Comparison of ENCODE assay signal across 9 cellular contexts in genomic region chr12:113591480-113591971, GRCh38.
DNase-seq lines count a peak whose midpoint lies in the region; ATAC-seq and TF ChIP-seq lines count a peak whose summit lies in the region.
"Had no signal": no experiment of that assay in that cellular context is flagged by ENCODE, and none has a peak within 500 bp of the region (broad histone marks: within the 10 kb centered on the region; RNA-seq: fewer than 3 reads in every experiment).

No MANE protein-coding gene starts in this region.

- no peak overlapping the region for H3K27ac Mint-ChIP-seq in MCF 10A (ENCODE audit: low read depth, unreplicated experiment)

- peak; percentile 26 to 33 for DNase-seq in T47D (ENCODE audit: low read depth in 1 of 2, low spot score in 1 of 2)
- no peak for DNase-seq in MCF 10A (ENCODE audit: unreplicated experiment)
- DNase-seq in NCI-H2196 (lab: John Stamatoyannopoulos, UW; ENCODE audit: unreplicated experiment), result peak; percentile 69
- DNase-seq in ecto neural progenitor cell (ENCODE audit: low spot score), result peak; percentile 67
- no peak for DNase-seq in thoracic aorta (ENCODE audit: low spot score)
- no peak for DNase-seq in mucosa of gallbladder (ENCODE audit: low spot score)
- DNase-seq: sigmoid colon had no signal

- H3K9me3 Mint-ChIP-seq in MCF 10A (ENCODE audit: unreplicated experiment), result peaks cover 18% of the 10 kb centered on the region

- H3K4me3 ChIP-seq in thoracic aorta, result peak overlapping the region; percentile 7
- H3K4me3 ChIP-seq: sigmoid colon had no signal

- no peaks in the 10 kb centered on the region for H3K4me1 Mint-ChIP-seq in MCF 10A (ENCODE audit: insufficient read depth, unreplicated experiment)

- H3K4me3 Mint-ChIP-seq in MCF 10A (ENCODE audit: unreplicated experiment), result no peak overlapping the region

- intact Hi-C loops in MCF 10A (cut with micrococcal nuclease), result no loop called here

- no peaks in the 10 kb centered on the region for H3K9me3 ChIP-seq in thoracic aorta

- no peaks in the 10 kb centered on the region for H3K36me3 Mint-ChIP-seq in MCF 10A (ENCODE audit: insufficient read depth, unreplicated experiment)

- POLR2A ChIA-PET in MCF 10A (lab: Yijun Ruan, JAX), result no interaction called here

- CTCF ChIA-PET in MCF 10A (lab: Yijun Ruan, JAX), result no interaction called here

- H3K27me3 ChIP-seq in thoracic aorta (replicated peaks; ENCODE audit: insufficient read depth), result no peaks in the 10 kb centered on the region

- no TSS peak for BruUV-seq in MCF 10A (replicated peaks; lab: Mats Ljungman, UMichigan)

- ATAC-seq in thoracic aorta (ENCODE audit: insufficient number of reproducible peaks, low FRiP score, low read depth), result no peak
- ATAC-seq in HG03460 (IDR thresholded peaks at IDR 0.05; ENCODE audit: unreplicated experiment), result no peak
- ATAC-seq in GM18511 (IDR thresholded peaks at IDR 0.05; ENCODE audit: unreplicated experiment), result no peak

- in situ Hi-C loops in T47D (cut with HindIII; ENCODE audit: low pct_unique_long_range_greater_than_20kb, low sequenced_read_pairs), result no loop called here

- H3K27ac ChIP-seq in thoracic aorta, result no peak overlapping the region
- H3K27ac ChIP-seq: sigmoid colon had no signal

- H3K36me3 ChIP-seq in thoracic aorta, result no peaks in the 10 kb centered on the region
- H3K36me3 ChIP-seq: sigmoid colon had no signal

- H3K4me1 ChIP-seq in thoracic aorta (ENCODE audit: control insufficient read depth in 1 of 2, low read depth in 2 of 2), result no peaks in the 10 kb centered on the region
- H3K4me1 ChIP-seq: sigmoid colon had no signal

- TF ChIP-seq CTCF in MCF 10A (IDR thresholded peaks at IDR 0.05; ENCODE audit: unreplicated experiment), result no peak
- no peak for TF ChIP-seq CTCF in thoracic aorta (IDR thresholded peaks at IDR 0.05)

- H3K27me3 Mint-ChIP-seq in MCF 10A (ENCODE audit: insufficient read depth, unreplicated experiment), result no peaks in the 10 kb centered on the region

Comparison
In these comparisons a context has a peak if more than half of its experiments do, and no peak if none do; other contexts are left out.
1. DNase-seq: peak in T47D (2 of 2), NCI-H2196 (single experiment) and ecto neural progenitor cell (single experiment); none in MCF 10A (single experiment), thoracic aorta (single experiment) and mucosa of gallbladder (single experiment).